Comparison of ENCODE assay signal across 26 cellular contexts in the genomic region with DNA sequence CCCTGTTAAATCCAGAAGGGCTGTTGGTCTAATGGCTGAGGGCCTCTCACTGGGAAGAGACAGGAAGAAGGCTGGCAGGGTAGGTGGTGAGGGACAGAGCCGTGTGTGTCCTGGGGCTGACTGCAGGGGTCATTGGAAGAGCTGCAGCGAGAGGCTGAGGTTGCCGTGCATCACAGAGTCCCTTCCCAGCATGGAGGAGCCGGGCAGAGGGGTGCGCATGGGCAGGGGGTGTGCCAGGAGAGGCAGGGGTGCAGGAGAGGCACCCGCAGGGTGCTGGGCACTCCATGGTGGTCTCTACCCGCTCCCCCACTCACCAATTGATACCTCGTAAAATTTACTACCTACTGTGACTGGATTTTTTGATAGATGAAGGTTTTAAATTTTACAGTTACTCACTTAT.
"Had no signal": no experiment of that assay in that cellular context is flagged by ENCODE, and none has a peak within 500 bp of the region (broad histone marks: within the 10 kb centered on the region; RNA-seq: fewer than 3 reads in every experiment).

No MANE protein-coding gene starts in this region.

- H3K4me3 Mint-ChIP-seq: activated CD4-positive, alpha-beta memory T cell treated with anti-CD3 and anti-CD28 coated beads for 36 hours; activated CD4-positive, alpha-beta T cell treated with anti-CD3 and anti-CD28 coated beads, Interleukin-2, amount 10 ng/mL, durations not matched to agents 24 days and 14 days; activated naive CD4-positive, alpha-beta T cell treated with anti-CD3 and anti-CD28 coated beads for 36 hours; activated T-cell treated with anti-CD3 and anti-CD28 coated beads, Interleukin-2, amount 50 U/mL, for 4 hours; nephron; stimulated activated naive B cell treated with anti-CD40 and anti-IgM and Interleukin-4, amounts not matched to agents 10 μg/mL and 1 μg/mL and 100 μg/mL, for 72 hours; T-helper 17 cell had no signal

- DNase-seq: activated CD4-positive, alpha-beta memory T cell treated with anti-CD3 and anti-CD28 coated beads for 36 hours; activated CD4-positive, alpha-beta T cell treated with anti-CD3 and anti-CD28 coated beads, Interleukin-2, amount 10 ng/mL, durations not matched to agents 24 days and 14 days; activated CD4-positive, CD25-positive, alpha-beta regulatory T cell treated with anti-CD3 and anti-CD28 coated beads, Interleukin-2, amount 50 U/mL, for 72 hours; activated naive CD4-positive, alpha-beta T cell treated with anti-CD3 and anti-CD28 coated beads for 36 hours; activated T-cell treated with anti-CD3 and anti-CD28 coated beads, Interleukin-2, amount 50 U/mL, for 4 hours; amniotic stem cell; brain microvascular endothelial cell; effector memory CD4-positive, alpha-beta T cell; erythroblast; gastrocnemius medialis; glutamatergic neuron; left lung; nucleus accumbens; pancreas; retina; sigmoid colon; SK-N-SH; small intestine; stimulated activated CD4-positive, alpha-beta T cell treated with anti-CD3 and anti-CD28 coated beads, Interleukin-1b, Interleukin-23, amount 100 ng/mL, for 48 hours; stimulated activated naive B cell treated with anti-CD40 and anti-IgM and Interleukin-4, amounts not matched to agents 10 μg/mL and 1 μg/mL and 100 μg/mL, for 72 hours; T-helper 17 cell; T1000; thyroid gland; WERI-Rb-1 had no signal

- H3K9me3 Mint-ChIP-seq: activated CD4-positive, alpha-beta T cell treated with anti-CD3 and anti-CD28 coated beads, Interleukin-2, amount 10 ng/mL, durations not matched to agents 24 days and 14 days; activated T-helper 2 cell treated with anti-CD3 and anti-CD28 coated beads, Interferon-gamma antibody, Interleukin-2, Interleukin-4, amounts not matched to agents 10 μg/mL and 5 μg/mL and 100 μg/mL, durations not matched to agents 14 hours and 24 hours and 36 hours had no signal

- ATAC-seq: activated T-cell treated with anti-CD3 and anti-CD28 coated beads, Interleukin-2, amount 50 U/mL, for 4 hours; gastrocnemius medialis; left lung; pancreas; stimulated activated naive B cell treated with anti-CD40 and anti-IgM and Interleukin-4, amounts not matched to agents 10 μg/mL and 1 μg/mL and 100 μg/mL, for 72 hours; T-helper 17 cell had no signal

- H3K27ac Mint-ChIP-seq: activated CD4-positive, alpha-beta memory T cell treated with anti-CD3 and anti-CD28 coated beads for 36 hours; activated CD4-positive, alpha-beta T cell treated with anti-CD3 and anti-CD28 coated beads, Interleukin-2, amount 10 ng/mL, durations not matched to agents 24 days and 14 days; activated naive CD4-positive, alpha-beta T cell treated with anti-CD3 and anti-CD28 coated beads for 36 hours; activated T-helper 2 cell treated with anti-CD3 and anti-CD28 coated beads, Interferon-gamma antibody, Interleukin-2, Interleukin-4, amounts not matched to agents 10 μg/mL and 5 μg/mL and 100 μg/mL, durations not matched to agents 14 hours and 24 hours and 36 hours; nephron; stimulated activated naive B cell treated with anti-CD40 and anti-IgM and Interleukin-4, amounts not matched to agents 10 μg/mL and 1 μg/mL and 100 μg/mL, for 72 hours; T-helper 17 cell had no signal

- H3K27me3 Mint-ChIP-seq: activated CD4-positive, alpha-beta memory T cell treated with anti-CD3 and anti-CD28 coated beads for 36 hours; activated CD4-positive, alpha-beta T cell treated with anti-CD3 and anti-CD28 coated beads, Interleukin-2, amount 10 ng/mL, durations not matched to agents 24 days and 14 days; stimulated activated naive B cell treated with anti-CD40 and anti-IgM and Interleukin-4, amounts not matched to agents 10 μg/mL and 1 μg/mL and 100 μg/mL, for 72 hours; T-helper 17 cell had no signal

- H3K4me1 Mint-ChIP-seq: activated CD4-positive, alpha-beta T cell treated with anti-CD3 and anti-CD28 coated beads, Interleukin-2, amount 10 ng/mL, durations not matched to agents 24 days and 14 days; nephron; stimulated activated naive B cell treated with anti-CD40 and anti-IgM and Interleukin-4, amounts not matched to agents 10 μg/mL and 1 μg/mL and 100 μg/mL, for 72 hours; T-helper 17 cell had no signal
